ENCODE assay signal across 20 cellular contexts in genomic region chr10:70616761-70617160, GRCh38. TPM values are rescaled to one million over a fixed set of nuclear protein-coding genes. Genes with fewer than 3 reads are reported as not detected.
"Had no signal": no experiment of that assay in that cellular context is flagged by ENCODE, and none has a peak within 500 bp of the region (broad histone marks: within the 10 kb centered on the region; RNA-seq: fewer than 3 reads in every experiment).

No MANE protein-coding gene starts in this region.

- H3K36me3 ChIP-seq: esophagus muscularis mucosa, sigmoid colon, SJCRH30 had no signal

- FAIRE-seq: endometrium had no signal

- H3K4me1 Mint-ChIP-seq: nephron progenitor cell had no signal

- H3K27me3 ChIP-seq: sigmoid colon, SJCRH30, testis had no signal

- H3K36me3 Mint-ChIP-seq: activated naive CD4-positive, alpha-beta T cell treated with anti-CD3 and anti-CD28 coated beads, Interleukin-2, amount 10 ng/mL, durations not matched to agents 7 days and 5 days had no signal

- DNase-seq: activated CD8-positive, alpha-beta memory T cell treated with anti-CD3 and anti-CD28 coated beads for 24 hours; activated naive CD4-positive, alpha-beta T cell treated with anti-CD3 and anti-CD28 coated beads, Interleukin-2, amount 10 ng/mL, durations not matched to agents 7 days and 5 days; amygdala; glutamatergic neuron; left colon; nephron progenitor cell; psoas muscle; sigmoid colon; SJCRH30; stimulated activated CD4-positive, alpha-beta T cell treated with anti-CD3 and anti-CD28 coated beads, Interleukin-2, amount 100 ng/mL, for 24 hours; stimulated activated naive CD4-positive, alpha-beta T cell treated with Interleukin-2 at 50 U/mL for 16 hours; testis had no signal

- ATAC-seq: activated CD4-positive, CD25-positive, alpha-beta regulatory T cell treated with anti-CD3 and anti-CD28 coated beads, Interleukin-2, amount 50 U/mL, for 24 hours; left colon; psoas muscle had no signal

- H3K27ac Mint-ChIP-seq: activated naive CD4-positive, alpha-beta T cell treated with anti-CD3 and anti-CD28 coated beads, Interleukin-2, amount 10 ng/mL, durations not matched to agents 7 days and 5 days; nephron progenitor cell had no signal

- H3K4me1 ChIP-seq: esophagus muscularis mucosa, psoas muscle, sigmoid colon, testis had no signal

- H3K9me3 ChIP-seq: testis had no signal

- H3K4me3 Mint-ChIP-seq: activated naive CD4-positive, alpha-beta T cell treated with anti-CD3 and anti-CD28 coated beads, Interleukin-2, amount 10 ng/mL, durations not matched to agents 7 days and 5 days; nephron progenitor cell had no signal

- H3K27ac ChIP-seq: esophagus muscularis mucosa, psoas muscle, sigmoid colon, SJCRH30, testis had no signal

- H3K4me3 ChIP-seq: esophagus muscularis mucosa, lung, psoas muscle, sigmoid colon, SJCRH30, testis had no signal

RNA-seq across cellular contexts. Expression of gene PRF1, which starts 14.2 kb away (rescaled TPM):
- total RNA-seq: cerebellum, dermis microvascular lymphatic vessel endothelial cell, fibroblast of villous mesenchyme, SJCRH30 had no signal

RNA-seq across cellular contexts. Expression of gene ADAMTS14, which starts 55.5 kb away (rescaled TPM):
- total RNA-seq: dermis microvascular lymphatic vessel endothelial cell, mononuclear cell had no signal
